ENCODE assay signal across 8 cellular contexts in genomic region chr22:45319319-45319675, GRCh38. TPM values are rescaled to one million over a fixed set of nuclear protein-coding genes. Genes with fewer than 3 reads are reported as not detected.
A peak's percentile ranks its signal among the peaks of the same experiment; 100 is the strongest.
DNase-seq lines count a peak whose midpoint lies in the region; ATAC-seq, FAIRE-seq and TF ChIP-seq lines count a peak whose summit lies in the region.
"Had no signal": no experiment of that assay in that cellular context is flagged by ENCODE, and none has a peak within 500 bp of the region (broad histone marks: within the 10 kb centered on the region; RNA-seq: fewer than 3 reads in every experiment).

No MANE protein-coding gene starts in this region.

- FAIRE-seq in GM12891 (lab: Jason Lieb, UNC), result no peak

- H3K9me3 Mint-ChIP-seq in HFFc6, result no peaks in the 10 kb centered on the region
- no peaks in the 10 kb centered on the region for H3K9me3 Mint-ChIP-seq in activated T-helper 17 cell treated with anti-CD3 and anti-CD28 coated beads, Interleukin-2, amount 50 U/mL, for 72 hours
- H3K9me3 Mint-ChIP-seq: nephron progenitor cell had no signal

- peaks cover 25% of the 10 kb centered on the region for H3K4me1 Mint-ChIP-seq in HFFc6 (ENCODE audit: low read depth)
- peaks cover 42% of the 10 kb centered on the region for H3K4me1 Mint-ChIP-seq in activated T-helper 17 cell treated with anti-CD3 and anti-CD28 coated beads, Interleukin-2, amount 50 U/mL, for 72 hours

- peak overlapping the region; percentile 29 for H3K4me2 ChIP-seq in hepatocyte

- peaks cover 38% of the 10 kb centered on the region for H3K4me1 ChIP-seq in hepatocyte (ENCODE audit: insufficient read depth)
- peaks cover 31 to 80% (median 45%) of the 10 kb centered on the region in 4 donors for H3K4me1 ChIP-seq in stomach

- intact Hi-C loops in stomach (cut with DNase I; ENCODE audit: low total_unique reads), result no loop called here

- H3K27ac Mint-ChIP-seq in HFFc6, result peak overlapping the region; percentile 93
- peak overlapping the region; percentile 98 for H3K27ac Mint-ChIP-seq in activated T-helper 17 cell treated with anti-CD3 and anti-CD28 coated beads, Interleukin-2, amount 50 U/mL, for 72 hours

- H3K27ac ChIP-seq in hepatocyte (peak overlapping the region; percentile 89), stomach (peak overlapping the region; percentile 78 to 91 (median 82))

- H2AFZ ChIP-seq in hepatocyte, result no peak overlapping the region

- H3K9me3 ChIP-seq in hepatocyte (ENCODE audit: low read depth) (no peaks in the 10 kb centered on the region), stomach (no peaks in the 10 kb centered on the region)

- H4K20me1 ChIP-seq in hepatocyte (ENCODE audit: insufficient read depth, poor library complexity, severe bottlenecking), result no peaks in the 10 kb centered on the region

- H3K27me3 Mint-ChIP-seq in HFFc6 (ENCODE audit: insufficient read depth), result no peaks in the 10 kb centered on the region
- H3K27me3 Mint-ChIP-seq in activated T-helper 17 cell treated with anti-CD3 and anti-CD28 coated beads, Interleukin-2, amount 50 U/mL, for 72 hours, result no peaks in the 10 kb centered on the region

- no peaks in the 10 kb centered on the region for H3K9me2 ChIP-seq in hepatocyte (replicated peaks; ENCODE audit: insufficient read depth)

- H3K36me3 Mint-ChIP-seq in HFFc6 (ENCODE audit: low read depth), result peaks cover 16% of the 10 kb centered on the region
- H3K36me3 Mint-ChIP-seq in activated T-helper 17 cell treated with anti-CD3 and anti-CD28 coated beads, Interleukin-2, amount 50 U/mL, for 72 hours (ENCODE audit: low read depth), result peaks cover 54% of the 10 kb centered on the region

- no peaks in the 10 kb centered on the region for H3K36me3 ChIP-seq in hepatocyte (replicated peaks; ENCODE audit: insufficient read depth, low read depth)
- peaks cover 17 to 25% (median 22%) of the 10 kb centered on the region in 4 donors for H3K36me3 ChIP-seq in stomach

- no peak for TF ChIP-seq CTCF in HFFc6 (IDR thresholded peaks at IDR 0.05)
- no peak for TF ChIP-seq CTCF in hepatocyte (IDR thresholded peaks at IDR 0.05; ENCODE audit: poor library complexity)
- TF ChIP-seq CTCF in stomach (IDR thresholded peaks at IDR 0.05), result no peak

- ATAC-seq in activated T-helper 17 cell treated with anti-CD3 and anti-CD28 coated beads, Interleukin-2, amount 50 U/mL, for 72 hours (replicated peaks), result peak; percentile 4

- H3K4me3 Mint-ChIP-seq in HFFc6, result no peak overlapping the region
- H3K4me3 Mint-ChIP-seq in activated T-helper 17 cell treated with anti-CD3 and anti-CD28 coated beads, Interleukin-2, amount 50 U/mL, for 72 hours, result peak overlapping the region; percentile 80
- H3K4me3 Mint-ChIP-seq: nephron progenitor cell had no signal

- H3K27me3 ChIP-seq in hepatocyte (no peaks in the 10 kb centered on the region), stomach (no peaks in the 10 kb centered on the region)

- no peak for TF ChIP-seq POLR2A in stomach (IDR thresholded peaks at IDR 0.05)
- no peak for TF ChIP-seq POLR2A in GM12891 (IDR thresholded peaks at IDR 0.05; ENCODE audit: low read depth, low read length)

- no peak for TF ChIP-seq EP300 in stomach (IDR thresholded peaks at IDR 0.05)

- 50% methylated on average over 5 of the region's 5 CpGs for WGBS in hepatocyte (ENCODE audit: low lambda C conversion rate, missing lambda C conversion rate)
- 37 to 56% (median 42%) methylated on average over 5 of the region's 5 CpGs for WGBS in stomach, 5 donors

- DNase-seq in HFFc6, result no peak
- DNase-seq in hepatocyte (ENCODE audit: low spot score), result peak; percentile 51
- DNase-seq in stomach, result no peak
- no peak for DNase-seq in GM12891 (ENCODE audit: insufficient read length, low spot score)
- DNase-seq in cerebellar cortex (ENCODE audit: low spot score), result no peak
- DNase-seq in DMS 273 treated with DMSO at 0.1 percent for 48 hours (lab: John Stamatoyannopoulos, UW), result no peak
- DNase-seq: nephron progenitor cell had no signal

- H3K4me3 ChIP-seq in hepatocyte (no peak overlapping the region), stomach (no peak overlapping the region)

- peaks cover 95% of the 10 kb centered on the region for H3K79me2 ChIP-seq in hepatocyte

TF ChIP-seq in GM12891, 5 proteins besides CTCF, POLR2A, EP300 and RAD21:
- TF ChIP-seq POU2F2 (IDR thresholded peaks at IDR 0.05; ENCODE audit: low read depth, low read length), result no peak
- TF ChIP-seq SPI1 (IDR thresholded peaks at IDR 0.05; ENCODE audit: low read depth, low read length), result no peak

RNA-seq across cellular contexts. Expression of gene FAM118A, which starts 9.6 kb away (rescaled TPM):
- 10 to 100 TPM in 4 of 6 experiments, 1 to 10 TPM in 2; 8.6 to 13.2 (median 10.7) TPM for total RNA-seq in HFFc6 (2021; fragmentation: NEBNext Ultra II Directional; extraction: Animal tissue kit (Norgen Biotek cat#: 25700))
- total RNA-seq in activated T-helper 17 cell treated with anti-CD3 and anti-CD28 coated beads, Interleukin-2, amount 50 U/mL, for 72 hours, result 10 to 100 TPM; 64.3 to 99.4 TPM
- 65.7 and 94.2 TPM in 2 replicates for total RNA-seq in hepatocyte
- 193 and 289 TPM in 2 replicates for polyA plus RNA-seq in hepatocyte
- total RNA-seq in stomach, result 100 to 1,000 TPM in 2 of 5 donors, 10 to 100 TPM in 3; 13.8 to 747 (median 93.7) TPM
- 10 to 100 TPM; 12.0 to 29.8 (median 13.4) TPM for polyA plus RNA-seq in stomach
- 34.8 TPM for polyA plus RNA-seq in GM12891 (2012; ENCODE audit: low read depth, missing spikeins)

RNA-seq across cellular contexts. Expression of gene UPK3A, which starts 34.5 kb away (rescaled TPM):
- not detected for total RNA-seq in HFFc6 (2021; fragmentation: NEBNext Ultra II Directional; extraction: Animal tissue kit (Norgen Biotek cat#: 25700))
- total RNA-seq in activated T-helper 17 cell treated with anti-CD3 and anti-CD28 coated beads, Interleukin-2, amount 50 U/mL, for 72 hours, result not detected
- total RNA-seq in hepatocyte, result 14.4 and 14.9 TPM in 2 replicates
- polyA plus RNA-seq in hepatocyte, result 41.8 and 71.5 TPM in 2 replicates
- total RNA-seq in stomach, result 1 to 10 TPM in 1 of 5 donors, not detected in 4; 1.3 TPM
- under 1 TPM in 2 of 3 donors, not detected in 1; 0.10 to 0.76 TPM for polyA plus RNA-seq in stomach
- polyA plus RNA-seq in GM12891 (2012; ENCODE audit: low read depth, missing spikeins), result not detected
